24 cellular contexts compared by ENCODE assay signal in genomic region chr2:240323601-240324291, GRCh38.
DNase-seq lines count a peak whose midpoint lies in the region; ATAC-seq and TF ChIP-seq lines count a peak whose summit lies in the region.
"Had no signal": no experiment of that assay in that cellular context is flagged by ENCODE, and none has a peak within 500 bp of the region (broad histone marks: within the 10 kb centered on the region; RNA-seq: fewer than 3 reads in every experiment).

No MANE protein-coding gene starts in this region.

- TF ChIP-seq CTCF in SK-N-SH (IDR thresholded peaks at IDR 0.05) (no peak), coronary artery (IDR thresholded peaks at IDR 0.05) (no peak)

- H3K9me2 ChIP-seq in SK-N-SH, result no peaks in the 10 kb centered on the region

- H3K23ac ChIP-seq in mesenchymal stem cell (ENCODE audit: low read length in 2 of 2), result no peak overlapping the region

- H2BK15ac ChIP-seq in mesenchymal stem cell (ENCODE audit: low read depth, poor library complexity, severe bottlenecking), result peak overlapping the region; percentile 13

- peak; percentile 19 for DNase-seq in SK-N-SH
- DNase-seq in D341Med (ENCODE audit: low spot score), result peak; percentile 15
- DNase-seq in coronary artery (ENCODE audit: low spot score), result peak; percentile 55
- DNase-seq in mesenchymal stem cell, result no peak
- no peak for DNase-seq in dermis blood vessel endothelial cell
- DNase-seq: CD8-positive, alpha-beta memory T cell; GF-D8; GOT3; HCEC 1CT; MM.1S; NCI-H2029; NCI-H446 treated with DMSO at 0.1 percent for 48 hours; NCI-H526; NCI-H82; NK-92 treated with Interleukin-12 subunit alpha and Interleukin-12 subunit beta, amount 100 ng/mL, for 24 hours; PC-3; SJCRH30 had no signal

- H4K91ac ChIP-seq in mesenchymal stem cell (ENCODE audit: low read length), result no peak overlapping the region

- no peak overlapping the region for H2BK120ac ChIP-seq in mesenchymal stem cell (ENCODE audit: low read depth, low read length)

- TF ChIP-seq RAD21 in SK-N-SH (IDR thresholded peaks at IDR 0.05; ENCODE audit: low read length), result no peak

- 73% methylated on average over 13 of the region's 28 CpGs for WGBS in SK-N-SH (ENCODE audit: low lambda C conversion rate)
- 86% methylated on average over 28 of the region's 28 CpGs for WGBS in mesenchymal stem cell

- H3K4me3 ChIP-seq in SK-N-SH (ENCODE audit: low read depth in 2 of 2, low read length in 1 of 2) (no peak overlapping the region), coronary artery (no peak overlapping the region), mesenchymal stem cell (ENCODE audit: insufficient read depth in 1 of 2, low read depth in 1 of 2, low read length in 2 of 2) (no peak overlapping the region)
- H3K4me3 ChIP-seq: SJCRH30 had no signal

- no peaks in the 10 kb centered on the region for H3K79me1 ChIP-seq in mesenchymal stem cell (replicated peaks; ENCODE audit: low read length, poor library complexity, severe bottlenecking)

- H3K4me1 ChIP-seq in SK-N-SH (ENCODE audit: control insufficient read depth in 1 of 2, insufficient read depth in 2 of 2, low read depth in 1 of 2, low read length in 1 of 2), result peaks cover 0 to 33% of the 10 kb centered on the region in 2 experiments; a peak in 2 of 4 replicates
- no peaks in the 10 kb centered on the region for H3K4me1 ChIP-seq in mesenchymal stem cell (ENCODE audit: control insufficient read depth, insufficient read depth, low read depth, low read length)

- H3K4ac ChIP-seq in mesenchymal stem cell (ENCODE audit: low read depth in 1 of 2, low read length in 2 of 2), result no peak overlapping the region

- no peak overlapping the region for H2AFZ ChIP-seq in SK-N-SH (ENCODE audit: low read depth)
- H2AFZ ChIP-seq in mesenchymal stem cell (ENCODE audit: low read depth, low read length), result no peak overlapping the region

- H2BK5ac ChIP-seq in mesenchymal stem cell (ENCODE audit: low read depth, low read length, poor library complexity, severe bottlenecking), result no peak overlapping the region

- no peak overlapping the region for H3K14ac ChIP-seq in mesenchymal stem cell (ENCODE audit: low read length in 2 of 2)

- H3K27me3 ChIP-seq in SK-N-SH (ENCODE audit: insufficient read depth) (no peaks in the 10 kb centered on the region), mesenchymal stem cell (ENCODE audit: control insufficient read depth in 1 of 2, insufficient read depth in 1 of 2, low read length in 2 of 2) (peaks cover 0 to 63% of the 10 kb centered on the region in 2 experiments)

- no peaks in the 10 kb centered on the region for H3K9me3 ChIP-seq in SK-N-SH
- no peaks in the 10 kb centered on the region for H3K9me3 ChIP-seq in mesenchymal stem cell (ENCODE audit: control insufficient read depth, low read length)
- H3K9me3 ChIP-seq: SJCRH30 had no signal

- no peaks in the 10 kb centered on the region for H4K20me1 ChIP-seq in SK-N-SH (ENCODE audit: insufficient read depth)

- no peak overlapping the region for H3K18ac ChIP-seq in mesenchymal stem cell (ENCODE audit: low read depth in 1 of 2, low read length in 2 of 2)

- no peak for ATAC-seq in SK-N-SH treated with all-trans-retinoic acid at 6 μM for 48 hours
- ATAC-seq in GM19023 (IDR thresholded peaks at IDR 0.05; ENCODE audit: unreplicated experiment), result no peak
- ATAC-seq in GM21576 (IDR thresholded peaks at IDR 0.05; ENCODE audit: unreplicated experiment), result no peak
- ATAC-seq: PC-3, Right ventricle myocardium inferior had no signal

- H3K4me2 ChIP-seq in SK-N-SH, result no peak overlapping the region
- no peak overlapping the region for H3K4me2 ChIP-seq in mesenchymal stem cell (ENCODE audit: low read length, poor library complexity, severe bottlenecking)
- H3K4me2 ChIP-seq: KMS-11 had no signal

- H3K79me2 ChIP-seq in SK-N-SH (ENCODE audit: insufficient read depth), result no peaks in the 10 kb centered on the region

- no peak overlapping the region for H4K8ac ChIP-seq in mesenchymal stem cell (ENCODE audit: low read length)

- no peak overlapping the region for H2BK12ac ChIP-seq in mesenchymal stem cell (ENCODE audit: low read length in 2 of 2)

- no peak overlapping the region for H2AK5ac ChIP-seq in mesenchymal stem cell (ENCODE audit: low read length, severe bottlenecking)

- TF ChIP-seq EP300 in SK-N-SH (IDR thresholded peaks at IDR 0.05; ENCODE audit: borderline replicate concordance in 1 of 2, low read depth in 1 of 2, low read length in 1 of 2), result no peak

- POLR2A ChIA-PET in SK-N-SH (lab: Yijun Ruan, JAX), result no interaction called here

- H3F3A ChIP-seq in SK-N-SH (replicated peaks; ENCODE audit: insufficient read depth), result no peaks in the 10 kb centered on the region

- H3K9ac ChIP-seq in SK-N-SH, result no peak overlapping the region
- H3K9ac ChIP-seq in mesenchymal stem cell (ENCODE audit: low read length), result no peak overlapping the region
- H3K9ac ChIP-seq: KMS-11 had no signal

- CTCF ChIA-PET in SK-N-SH (lab: Yijun Ruan, JAX), result interaction anchor here (0.9 to 1.8 kb wide), 4 partner anchors 24 to 115 kb away, joined by 3 to 6 read pairs (median 5); no protein-coding TSS in a partner anchor

- H3K27ac ChIP-seq in SK-N-SH (ENCODE audit: low read depth in 2 of 2, low read length in 1 of 2) (no peak overlapping the region), coronary artery (no peak overlapping the region), mesenchymal stem cell (ENCODE audit: low read length, poor library complexity, severe bottlenecking) (no peak overlapping the region)
- H3K27ac ChIP-seq: 22Rv1, C4-2B, KMS-11, SJCRH30 had no signal

- H3K36me3 ChIP-seq in SK-N-SH (replicated peaks in 1 of 2; ENCODE audit: control insufficient read depth in 1 of 2, insufficient read depth in 2 of 2, low read length in 1 of 2) (no peaks in the 10 kb centered on the region), mesenchymal stem cell (ENCODE audit: control insufficient read depth in 1 of 2, insufficient read depth in 2 of 2, low read depth in 1 of 2, low read length in 2 of 2) (no peaks in the 10 kb centered on the region)
- H3K36me3 ChIP-seq: SJCRH30 had no signal

TF ChIP-seq in SK-N-SH, 30 proteins besides CTCF, POLR2A, EP300 and RAD21 (continues in another document):
- TF ChIP-seq NFIC (IDR thresholded peaks at IDR 0.05; ENCODE audit: borderline replicate concordance) (no peak), CHD2 (IDR thresholded peaks at IDR 0.05; ENCODE audit: low read length, partially characterized antibody) (no peak), GATA2 (CRISPR knock-in tag; IDR thresholded peaks at IDR 0.05) (no peak), NRF1 (IDR thresholded peaks at IDR 0.05; ENCODE audit: low read depth, low read length) (no peak), REST (IDR thresholded peaks at IDR 0.05; ENCODE audit: low read depth, low read length) (no peak)

TF ChIP-seq in SK-N-SH treated with all-trans-retinoic acid at 6 μM for 48 hours, 23 proteins besides CTCF, POLR2A, EP300 and RAD21 (continues in another document):
- TF ChIP-seq POU6F1 (CRISPR knock-in tag; IDR thresholded peaks at IDR 0.05; ENCODE audit: borderline replicate concordance, low read depth) (no peak), BACH2 (CRISPR knock-in tag; IDR thresholded peaks at IDR 0.05; ENCODE audit: borderline replicate concordance) (no peak), PPARA (CRISPR knock-in tag; IDR thresholded peaks at IDR 0.05; ENCODE audit: borderline replicate concordance) (no peak), ZFP30 (CRISPR knock-in tag; IDR thresholded peaks at IDR 0.05) (no peak), ZNF565 (CRISPR knock-in tag; conservative IDR thresholded peaks at IDR 0.05; ENCODE audit: low read depth) (no peak), RARB (CRISPR knock-in tag; IDR thresholded peaks at IDR 0.05) (no peak), SNAI2 (CRISPR knock-in tag; IDR thresholded peaks at IDR 0.05) (no peak), CREB5 (CRISPR knock-in tag; IDR thresholded peaks at IDR 0.05; ENCODE audit: low read depth) (no peak)
- TF ChIP-seq, protein P1, sequence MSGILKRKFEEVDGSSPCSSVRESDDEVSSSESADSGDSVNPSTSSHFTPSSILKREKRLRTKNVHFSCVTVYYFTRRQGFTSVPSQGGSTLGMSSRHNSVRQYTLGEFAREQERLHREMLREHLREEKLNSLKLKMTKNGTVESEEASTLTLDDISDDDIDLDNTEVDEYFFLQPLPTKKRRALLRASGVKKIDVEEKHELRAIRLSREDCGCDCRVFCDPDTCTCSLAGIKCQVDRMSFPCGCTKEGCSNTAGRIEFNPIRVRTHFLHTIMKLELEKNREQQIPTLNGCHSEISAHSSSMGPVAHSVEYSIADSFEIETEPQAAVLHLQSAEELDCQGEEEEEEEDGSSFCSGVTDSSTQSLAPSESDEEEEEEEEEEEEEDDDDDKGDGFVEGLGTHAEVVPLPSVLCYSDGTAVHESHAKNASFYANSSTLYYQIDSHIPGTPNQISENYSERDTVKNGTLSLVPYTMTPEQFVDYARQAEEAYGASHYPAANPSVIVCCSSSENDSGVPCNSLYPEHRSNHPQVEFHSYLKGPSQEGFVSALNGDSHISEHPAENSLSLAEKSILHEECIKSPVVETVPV (CRISPR knock-in tag; IDR thresholded peaks at IDR 0.05), result no peak

Comparison
In these comparisons a context has a peak if more than half of its experiments do, and no peak if none do; other contexts are left out.
1. DNase-seq: peak in SK-N-SH (single experiment), D341Med (single experiment) and coronary artery (single experiment); none in mesenchymal stem cell (single experiment) and dermis blood vessel endothelial cell (single experiment).